14 cellular contexts compared by ENCODE assay signal in genomic region chr4:56305390-56305789, GRCh38.
DNase-seq lines count a peak whose midpoint lies in the region; ATAC-seq, FAIRE-seq and TF ChIP-seq lines count a peak whose summit lies in the region.
"Had no signal": no experiment of that assay in that cellular context is flagged by ENCODE, and none has a peak within 500 bp of the region (broad histone marks: within the 10 kb centered on the region; RNA-seq: fewer than 3 reads in every experiment).

No MANE protein-coding gene starts in this region.

- no peak overlapping the region for H3K9ac ChIP-seq in HepG2 (ENCODE audit: insufficient read depth, low read depth, low read length)
- H3K9ac ChIP-seq: BLaER1 treated with 17β-estradiol and CSF1 and Interleukin-3, amounts not matched to agents 10 nM and 100 nM had no signal

- no peak overlapping the region for H3K27ac ChIP-seq in HepG2 (ENCODE audit: extremely low read length, insufficient read depth, low read length)
- H3K27ac ChIP-seq in right lobe of liver: no peak overlapping the region
- H3K27ac ChIP-seq in brain microvascular endothelial cell: no peak overlapping the region
- no peak overlapping the region for H3K27ac ChIP-seq in RWPE1
- H3K27ac ChIP-seq: BLaER1 treated with 17β-estradiol and CSF1 and Interleukin-3, amounts not matched to agents 10 nM and 100 nM had no signal

- H3K27ac Mint-ChIP-seq in chondrocyte (ENCODE audit: unreplicated experiment): peak overlapping the region; percentile 76
- H3K27ac Mint-ChIP-seq: CD4-positive, CD25-positive, alpha-beta regulatory T cell had no signal

- no peak for TF ChIP-seq EP300 in HepG2 (IDR thresholded peaks at IDR 0.05; ENCODE audit: low read depth in 2 of 2, low read length in 2 of 2)
- no peak for TF ChIP-seq EP300 in HepG2 (CRISPR knock-in tag; IDR thresholded peaks at IDR 0.05; ENCODE audit: borderline replicate concordance)

- TF ChIP-seq POLR2A in HepG2 (IDR thresholded peaks at IDR 0.05; ENCODE audit: insufficient read depth in 1 of 2, low read depth in 2 of 2, low read length in 2 of 2): no peak
- TF ChIP-seq POLR2A in right lobe of liver (IDR thresholded peaks at IDR 0.05): no peak

- TF ChIP-seq CTCF in HepG2 (CRISPR knock-in tag; IDR thresholded peaks at IDR 0.05): no peak
- no peak for TF ChIP-seq CTCF in right lobe of liver (IDR thresholded peaks at IDR 0.05)
- TF ChIP-seq CTCF in chondrocyte (IDR thresholded peaks at IDR 0.05): no peak
- no peak for TF ChIP-seq CTCF in brain microvascular endothelial cell (IDR thresholded peaks at IDR 0.05; ENCODE audit: low read depth, low read length, missing control alignments)
- TF ChIP-seq CTCF in RWPE1 (conservative IDR thresholded peaks at IDR 0.05; ENCODE audit: low read depth): no peak

- in situ Hi-C loops in HepG2 (cut with HindIII; ENCODE audit: extremely low pct_ligation_motif_present, low pct_unique_long_range_greater_than_20kb) (no loop called here), brain microvascular endothelial cell (cut with HindIII; ENCODE audit: low pct_ligation_motif_present, low sequenced_read_pairs) (no loop called here)

- no peak overlapping the region for H2AFZ ChIP-seq in HepG2 (ENCODE audit: low read length)

- H3K27me3 ChIP-seq in HepG2 (ENCODE audit: control insufficient read depth in 1 of 2, insufficient read depth in 2 of 2, low read length in 2 of 2) (no peaks in the 10 kb centered on the region), right lobe of liver (no peaks in the 10 kb centered on the region), brain microvascular endothelial cell (replicated peaks) (no peaks in the 10 kb centered on the region)
- H3K27me3 ChIP-seq: BLaER1 treated with 17β-estradiol and CSF1 and Interleukin-3, amounts not matched to agents 10 nM and 100 nM had no signal

- H3K27me3 Mint-ChIP-seq in chondrocyte (ENCODE audit: low read depth): no peaks in the 10 kb centered on the region

- 91% methylated on average over 1 of the region's 1 CpG for WGBS in HepG2 (ENCODE audit: low lambda C conversion rate)
- WGBS in right lobe of liver (ENCODE audit: insufficient coverage, low coverage, low lambda C conversion rate, missing lambda C conversion rate): 67% methylated on average over 1 of the region's 1 CpG

- H3K79me2 ChIP-seq in HepG2 (ENCODE audit: insufficient read depth, low read length): no peaks in the 10 kb centered on the region

- H3K4me3 ChIP-seq in HepG2 (replicated peaks in 1 of 3; ENCODE audit: insufficient read depth in 1 of 3, low read depth in 2 of 3, low read length in 3 of 3): no peak overlapping the region
- H3K4me3 ChIP-seq in right lobe of liver: no peak overlapping the region
- H3K4me3 ChIP-seq in brain microvascular endothelial cell (ENCODE audit: low read depth, low read length): no peak overlapping the region
- H3K4me3 ChIP-seq: BLaER1 treated with 17β-estradiol and CSF1 and Interleukin-3, amounts not matched to agents 10 nM and 100 nM; GM12878 had no signal

- DNase-seq in HepG2 (ENCODE audit: low spot score) (peak; percentile 10), right lobe of liver (no peak), chondrocyte (ENCODE audit: low spot score) (no peak), mucosa of gallbladder (ENCODE audit: low spot score) (peak; percentile 40), brain microvascular endothelial cell (no peak), NCI-H1436 (lab: John Stamatoyannopoulos, UW) (no peak), RWPE1 (ENCODE audit: low spot score) (no peak)
- DNase-seq: ACHN; CD4-positive, CD25-positive, alpha-beta regulatory T cell; DMS79; HCEC 1CT had no signal

- H3K36me3 Mint-ChIP-seq in chondrocyte (ENCODE audit: low read depth): no peaks in the 10 kb centered on the region
- H3K36me3 Mint-ChIP-seq: CD4-positive, CD25-positive, alpha-beta regulatory T cell had no signal

- H3K36me3 ChIP-seq in HepG2 (replicated peaks in 1 of 2; ENCODE audit: control insufficient read depth in 1 of 2, insufficient read depth in 2 of 2, low read length in 2 of 2): no peaks in the 10 kb centered on the region
- H3K36me3 ChIP-seq in right lobe of liver: no peaks in the 10 kb centered on the region
- no peaks in the 10 kb centered on the region for H3K36me3 ChIP-seq in brain microvascular endothelial cell (replicated peaks)

- no peak overlapping the region for H3K4me3 Mint-ChIP-seq in chondrocyte (ENCODE audit: unreplicated experiment)
- H3K4me3 Mint-ChIP-seq: CD4-positive, CD25-positive, alpha-beta regulatory T cell had no signal

- TF ChIP-seq RAD21 in HepG2 (CRISPR knock-in tag; IDR thresholded peaks at IDR 0.05): no peak

- peaks cover 41% of the 10 kb centered on the region for H3K4me1 ChIP-seq in HepG2 (ENCODE audit: insufficient read depth, low read length)
- no peaks in the 10 kb centered on the region for H3K4me1 ChIP-seq in right lobe of liver

- H3K4me1 Mint-ChIP-seq in chondrocyte (ENCODE audit: low read depth): peaks cover 28% of the 10 kb centered on the region

- POLR2A ChIA-PET in HepG2 (lab: Yijun Ruan, JAX): no interaction called here
- POLR2A ChIA-PET in RWPE1 (lab: Yijun Ruan, JAX; ENCODE audit: low non-redundant PET): no interaction called here

- intact Hi-C loops in HepG2 (cut with micrococcal nuclease; ENCODE audit: unreplicated experiment): no loop called here
- intact Hi-C loops in right lobe of liver (cut with DNase I): loop anchor here in 1 of 2 donors (10.0 kb wide), 1 partner anchor 361 kb away; the partner anchor contains the start of gene CEP135

- ATAC-seq in HepG2 (no peak), right lobe of liver (no peak), HG03135 (IDR thresholded peaks at IDR 0.05; ENCODE audit: unreplicated experiment) (no peak)
- ATAC-seq: GM12878 had no signal

- no peaks in the 10 kb centered on the region for H4K20me1 ChIP-seq in HepG2 (ENCODE audit: insufficient read depth, low read length)
- H4K20me1 ChIP-seq: BLaER1 treated with 17β-estradiol and CSF1 and Interleukin-3, amounts not matched to agents 10 nM and 100 nM had no signal

- CTCF ChIA-PET in HepG2 (lab: Yijun Ruan, JAX; ENCODE audit: low intra/inter-chr PET ratio, low total read pairs) (no interaction called here), RWPE1 (lab: Yijun Ruan, JAX) (interaction anchor here (0.6 kb wide), 1 partner anchor 380 kb away, joined by 3 read pairs; no protein-coding TSS in a partner anchor)

- no peaks in the 10 kb centered on the region for H3K9me3 ChIP-seq in HepG2 (ENCODE audit: low read length)
- H3K9me3 ChIP-seq in right lobe of liver: no peaks in the 10 kb centered on the region
- H3K9me3 ChIP-seq: BLaER1 treated with 17β-estradiol and CSF1 and Interleukin-3, amounts not matched to agents 10 nM and 100 nM had no signal

- no peak for FAIRE-seq in HepG2 (lab: Jason Lieb, UNC)
- FAIRE-seq: GM12878 had no signal

- no peaks in the 10 kb centered on the region for H3K9me3 Mint-ChIP-seq in chondrocyte (ENCODE audit: low read depth)
- H3K9me3 Mint-ChIP-seq: CD4-positive, CD25-positive, alpha-beta regulatory T cell had no signal

- H3K4me2 ChIP-seq in HepG2 (ENCODE audit: low read depth, low read length): no peak overlapping the region
- H3K4me2 ChIP-seq: BLaER1 treated with 17β-estradiol and CSF1 and Interleukin-3, amounts not matched to agents 10 nM and 100 nM had no signal

- no TSS peak for BruUV-seq in HepG2 (replicated peaks; lab: Mats Ljungman, UMichigan)

TF ChIP-seq in HepG2, 621 proteins besides CTCF, POLR2A, EP300 and RAD21:
- TF ChIP-seq, protein P1, sequence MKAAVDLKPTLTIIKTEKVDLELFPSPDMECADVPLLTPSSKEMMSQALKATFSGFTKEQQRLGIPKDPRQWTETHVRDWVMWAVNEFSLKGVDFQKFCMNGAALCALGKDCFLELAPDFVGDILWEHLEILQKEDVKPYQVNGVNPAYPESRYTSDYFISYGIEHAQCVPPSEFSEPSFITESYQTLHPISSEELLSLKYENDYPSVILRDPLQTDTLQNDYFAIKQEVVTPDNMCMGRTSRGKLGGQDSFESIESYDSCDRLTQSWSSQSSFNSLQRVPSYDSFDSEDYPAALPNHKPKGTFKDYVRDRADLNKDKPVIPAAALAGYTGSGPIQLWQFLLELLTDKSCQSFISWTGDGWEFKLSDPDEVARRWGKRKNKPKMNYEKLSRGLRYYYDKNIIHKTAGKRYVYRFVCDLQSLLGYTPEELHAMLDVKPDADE (CRISPR knock-in tag; IDR thresholded peaks at IDR 0.05): no peak
- TF ChIP-seq HNF4G (IDR thresholded peaks at IDR 0.05; ENCODE audit: borderline replicate concordance, low read depth, low read length) (no peak), HNF4G (CRISPR knock-in tag; IDR thresholded peaks at IDR 0.05; ENCODE audit: borderline replicate concordance, low read depth) (no peak)

Comparison
In these comparisons a context has a peak if more than half of its experiments do, and no peak if none do; other contexts are left out.
1. DNase-seq: peak in HepG2 (single experiment) and mucosa of gallbladder (single experiment); none in right lobe of liver (0 of 3), chondrocyte (single experiment), brain microvascular endothelial cell (single experiment), NCI-H1436 (single experiment) and RWPE1 (single experiment).